In genomic region chr5:76622973-76623596, GRCh38 we compare ENCODE assay signal across 9 cellular contexts. TPM values are rescaled to one million over a fixed set of nuclear protein-coding genes. Genes with fewer than 3 reads are reported as not detected.
DNase-seq lines count a peak whose midpoint lies in the region; ATAC-seq and TF ChIP-seq lines count a peak whose summit lies in the region.
"Had no signal": no experiment of that assay in that cellular context is flagged by ENCODE, and none has a peak within 500 bp of the region (broad histone marks: within the 10 kb centered on the region; RNA-seq: fewer than 3 reads in every experiment).

TSS of gene F2RL2 (minus strand) at chr5:76623403. CDS start at chr5:76623230, 173 bp downstream.

- H3K4me3 ChIP-seq in breast epithelium (peak within 1 kb of the TSS in 2 of 3 donors; percentile 32 to 50), kidney epithelial cell (ENCODE audit: low read depth, low read length) (peak within 1 kb of the TSS; percentile 15)

- H3K9me3 ChIP-seq in breast epithelium = no peaks in the 10 kb centered on the region

- H3K36me3 ChIP-seq in breast epithelium (no peaks in the 10 kb centered on the region), kidney epithelial cell (ENCODE audit: control insufficient read depth, insufficient read depth, low read length) (no peaks in the 10 kb centered on the region)

- no peak for TF ChIP-seq CTCF in breast epithelium (IDR thresholded peaks at IDR 0.05)
- no peak for TF ChIP-seq CTCF in kidney epithelial cell (IDR thresholded peaks at IDR 0.05; ENCODE audit: insufficient read depth, low read length, poor library complexity, severe bottlenecking)

- in situ Hi-C loops in ACHN (cut with HindIII; ENCODE audit: low pct_ligation_motif_present, low pct_unique_long_range_greater_than_20kb, low sequenced_read_pairs) = no loop called here

- H3K27me3 ChIP-seq in breast epithelium = no peaks in the 10 kb centered on the region
- no peaks in the 10 kb centered on the region for H3K27me3 ChIP-seq in kidney epithelial cell (ENCODE audit: control insufficient read depth, insufficient read depth, low read length)

- no peak for ATAC-seq in left colon

- no peak for TF ChIP-seq POLR2A in breast epithelium (IDR thresholded peaks at IDR 0.05)

- H3K27ac ChIP-seq in breast epithelium = peak within 1 kb of the TSS; percentile 36 to 46

- no peaks in the 10 kb centered on the region for H3K4me1 ChIP-seq in breast epithelium

- intact Hi-C loops in breast epithelium (cut with DNase I; ENCODE audit: low total_unique reads) = no loop called here
- intact Hi-C loops in left colon (cut with DNase I, micrococcal nuclease) = no loop called here

- DNase-seq in ACHN (peak; percentile 73), HPDE6-E6E7 (ENCODE audit: extremely low spot score) (peak; percentile 29), breast epithelium (ENCODE audit: low spot score in 2 of 2) (no peak), kidney epithelial cell (ENCODE audit: low read depth) (peak; percentile 87), NCI-H2196 treated with DMSO at 0.1 percent for 48 hours (lab: John Stamatoyannopoulos, UW; ENCODE audit: unreplicated experiment) (no peak), left colon (no peak), NCI-H2227 treated with DMSO at 0.1 percent for 48 hours (lab: John Stamatoyannopoulos, UW) (no peak)
- DNase-seq in activated naive CD4-positive, alpha-beta T cell treated with anti-CD3 and anti-CD28 coated beads, Interleukin-2, amount 50 U/mL, for 16 hours = no peak
- DNase-seq: DND-41 had no signal

RNA-seq across cellular contexts. Expression of gene F2RL2, which starts in this region (rescaled TPM):
- 1 to 10 TPM in 2 of 3 donors, under 1 TPM in 1; under 0.01 to 3.4 (median 2.9) TPM for total RNA-seq in breast epithelium
- 2.0 and 2.5 TPM in 2 replicates for total RNA-seq in kidney epithelial cell
- total RNA-seq in left colon = under 1 TPM; 0.31 to 0.84 TPM

Comparison
In these comparisons a context has a peak if more than half of its experiments do, and no peak if none do; other contexts are left out.
1. DNase-seq: peak in ACHN (single experiment), HPDE6-E6E7 (single experiment) and kidney epithelial cell (single experiment); none in breast epithelium (0 of 2), NCI-H2196 treated with DMSO at 0.1 percent for 48 hours (single experiment), left colon (0 of 2), activated naive CD4-positive, alpha-beta T cell treated with anti-CD3 and anti-CD28 coated beads, Interleukin-2, amount 50 U/mL, for 16 hours (single experiment) and NCI-H2227 treated with DMSO at 0.1 percent for 48 hours (single experiment).